In the genomic region with DNA sequence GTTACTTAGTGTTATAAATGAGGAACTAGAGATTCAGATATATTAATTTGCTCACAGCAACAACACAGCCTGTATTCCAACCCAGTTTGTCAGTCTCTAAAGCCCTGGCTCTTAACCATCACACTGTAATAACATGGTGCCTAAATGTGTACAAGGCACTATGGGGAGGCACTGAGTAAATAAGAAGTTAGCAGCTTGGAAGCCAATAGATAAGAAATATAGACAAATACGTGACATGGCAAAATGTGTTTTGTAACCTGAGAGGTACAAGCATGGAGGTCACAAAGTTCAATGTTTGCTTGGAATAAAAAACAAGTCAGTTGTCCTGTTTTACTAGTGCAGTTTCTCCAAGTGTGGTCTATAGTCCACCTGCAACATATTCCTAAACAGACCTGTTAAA, we compare ENCODE assay signal across 17 cellular contexts. TPM values are rescaled to one million over a fixed set of nuclear protein-coding genes. Genes with fewer than 3 reads are reported as not detected.
"Had no signal": no experiment of that assay in that cellular context is flagged by ENCODE, and none has a peak within 500 bp of the region (broad histone marks: within the 10 kb centered on the region; RNA-seq: fewer than 3 reads in every experiment).

No MANE protein-coding gene starts in this region.

- H3K9me3 ChIP-seq: lower lobe of right lung, transverse colon, vagina had no signal

- FAIRE-seq: astrocyte had no signal

- H3K4me3 ChIP-seq: heart left ventricle, lower lobe of right lung, transverse colon, vagina had no signal

- H3K27me3 ChIP-seq: heart left ventricle, transverse colon, vagina had no signal

- H3K36me3 ChIP-seq: heart left ventricle, lower lobe of right lung, transverse colon, vagina had no signal

- H3K27ac Mint-ChIP-seq: endodermal cell had no signal

- H3K4me1 ChIP-seq: heart left ventricle, lower lobe of right lung, transverse colon, vagina had no signal

- ATAC-seq: heart left ventricle; lower lobe of right lung; sciatic nerve; stimulated activated naive CD8-positive, alpha-beta T cell treated with anti-CD3 and anti-CD28 coated beads, Interleukin-15, Interleukin-2, amounts not matched to agents 100 U/mL and 50 U/mL, for 24 hours had no signal

- H3K9me3 Mint-ChIP-seq: endodermal cell had no signal

- H3K4me3 Mint-ChIP-seq: endodermal cell had no signal

- DNase-seq: activated CD4-positive, alpha-beta T cell treated with anti-CD3 and anti-CD28 coated beads, Interleukin-2, amount 50 U/mL, for 1 hour; activated CD8-positive, alpha-beta memory T cell treated with anti-CD3 and anti-CD28 coated beads for 24 hours; activated naive CD4-positive, alpha-beta T cell; endodermal cell; heart left ventricle; lower lobe of right lung; stimulated activated naive CD8-positive, alpha-beta T cell treated with anti-CD3 and anti-CD28 coated beads, Interleukin-15, Interleukin-2, amounts not matched to agents 100 U/mL and 50 U/mL, for 24 hours; transverse colon had no signal

- H3K27ac ChIP-seq: heart left ventricle, lower lobe of right lung, transverse colon, vagina had no signal

RNA-seq across cellular contexts. Expression of a gene that starts 16.3 kb away (rescaled TPM):
- total RNA-seq: epithelial cell of proximal tubule, heart left ventricle, omental fat pad, pulmonary artery endothelial cell, transverse colon, vagina had no signal
- polyA plus RNA-seq: heart left ventricle, neural cell had no signal

RNA-seq across cellular contexts. Expression of a gene that starts 21.7 kb away (rescaled TPM):
- total RNA-seq: astrocyte, chondrocyte, dermis microvascular lymphatic vessel endothelial cell, endodermal cell, epithelial cell of proximal tubule, heart left ventricle, lower lobe of right lung, omental fat pad, pulmonary artery endothelial cell, sciatic nerve, transverse colon, vagina had no signal
- polyA plus RNA-seq: heart left ventricle, neural cell had no signal
